In genomic region chr5:1111727-1112289, GRCh38 we compare ENCODE assay signal across 9 cellular contexts. TPM values are rescaled to one million over a fixed set of nuclear protein-coding genes. Genes with fewer than 3 reads are reported as not detected.
DNase-seq lines count a peak whose midpoint lies in the region; ATAC-seq and TF ChIP-seq lines count a peak whose summit lies in the region.
"Had no signal": no experiment of that assay in that cellular context is flagged by ENCODE, and none has a peak within 500 bp of the region (broad histone marks: within the 10 kb centered on the region; RNA-seq: fewer than 3 reads in every experiment).

TSS of gene SLC12A7 (minus strand) at chr5:1112063. CDS start at chr5:1111991, 72 bp downstream.

- H3K4me3 ChIP-seq in gastroesophageal sphincter: peak within 1 kb of the TSS; percentile 93 to 99
- peak within 1 kb of the TSS; percentile 77 to 90 (median 82) for H3K4me3 ChIP-seq in tibial nerve

- no peaks in the 10 kb centered on the region for H3K36me3 ChIP-seq in gastroesophageal sphincter
- H3K36me3 ChIP-seq in tibial nerve: no peaks in the 10 kb centered on the region

- DNase-seq in GM13977 (ENCODE audit: low spot score) (peak; percentile 81), NOMO-1 (lab: John Stamatoyannopoulos, UW; ENCODE audit: unreplicated experiment in 2 of 2) (peak; percentile 35 to 58), omental fat pad (ENCODE audit: low spot score) (no peak), tibial nerve (ENCODE audit: low spot score in 2 of 2) (peak in 1 of 2 donors; percentile 45)
- peak; percentile 32 for DNase-seq in activated effector memory CD4-positive, alpha-beta T cell treated with Interleukin-2 at 50 U/mL for 16 hours

- H3K4me1 ChIP-seq in gastroesophageal sphincter (peaks cover 0 to 50% (median 16%) of the 10 kb centered on the region in 3 donors), tibial nerve (peaks cover 0 to 32% (median 7%) of the 10 kb centered on the region in 4 donors)

- ATAC-seq in HG02938 (IDR thresholded peaks at IDR 0.05; ENCODE audit: unreplicated experiment): peak; percentile 46
- peak; percentile 75 for ATAC-seq in gastroesophageal sphincter
- ATAC-seq in omental fat pad (ENCODE audit: low FRiP score): peak; percentile 41
- ATAC-seq in HG03520 (IDR thresholded peaks at IDR 0.05; ENCODE audit: unreplicated experiment): no peak

- no peak for TF ChIP-seq EP300 in gastroesophageal sphincter (IDR thresholded peaks at IDR 0.05)
- peak in 1 of 2 donors; percentile 56 for TF ChIP-seq EP300 in tibial nerve (IDR thresholded peaks at IDR 0.05)

- TF ChIP-seq POLR2A in gastroesophageal sphincter (IDR thresholded peaks at IDR 0.05): peak; percentile 59 to 76
- TF ChIP-seq POLR2A in tibial nerve (IDR thresholded peaks at IDR 0.05): peak; percentile 34 to 78

- peak within 1 kb of the TSS; percentile 43 to 90 (median 86) for H3K27ac ChIP-seq in gastroesophageal sphincter
- H3K27ac ChIP-seq in tibial nerve: peak within 1 kb of the TSS; percentile 72 to 89 (median 88)
- H3K27ac ChIP-seq: epithelial cell of prostate had no signal

- H3K9me3 ChIP-seq in gastroesophageal sphincter: no peaks in the 10 kb centered on the region
- no peaks in the 10 kb centered on the region for H3K9me3 ChIP-seq in tibial nerve

- in situ Hi-C loops in GM13977 (cut with MboI; ENCODE audit: low pct_unique_long_range_greater_than_20kb, low sequenced_read_pairs, unreplicated experiment): loop anchor here (25.0 kb wide), 1 partner anchor 175 kb away; no protein-coding TSS in a partner anchor

- TF ChIP-seq CTCF in GM13977 (IDR thresholded peaks at IDR 0.05; ENCODE audit: extremely low read depth, insufficient read depth, missing control alignments) (no peak), gastroesophageal sphincter (IDR thresholded peaks at IDR 0.05) (no peak), omental fat pad (IDR thresholded peaks at IDR 0.05) (no peak), tibial nerve (IDR thresholded peaks at IDR 0.05) (no peak)

- 0% methylated on average over 10 of the region's 79 CpGs; no CpG with 5 or more reads in 1 of the 2 donors for WGBS in gastroesophageal sphincter (ENCODE audit: low coverage in 1 of 2), 2 donors
- WGBS in tibial nerve, 2 donors: 2 to 5% methylated on average over 9 to 26 of the region's 79 CpGs

- H3K27me3 ChIP-seq in gastroesophageal sphincter (no peaks in the 10 kb centered on the region), tibial nerve (no peaks in the 10 kb centered on the region)

RNA-seq across cellular contexts. Expression of gene SLC12A7, which starts in this region (rescaled TPM):
- 10 to 100 TPM; 18.8 to 28.7 (median 24.5) TPM for total RNA-seq in gastroesophageal sphincter
- total RNA-seq in omental fat pad: 10 to 100 TPM; 17.2 to 39.0 (median 27.5) TPM
- total RNA-seq in tibial nerve: 10 to 100 TPM; 11.4 to 39.3 (median 18.8) TPM
